8 cellular contexts compared by ENCODE assay signal in the genomic region with DNA sequence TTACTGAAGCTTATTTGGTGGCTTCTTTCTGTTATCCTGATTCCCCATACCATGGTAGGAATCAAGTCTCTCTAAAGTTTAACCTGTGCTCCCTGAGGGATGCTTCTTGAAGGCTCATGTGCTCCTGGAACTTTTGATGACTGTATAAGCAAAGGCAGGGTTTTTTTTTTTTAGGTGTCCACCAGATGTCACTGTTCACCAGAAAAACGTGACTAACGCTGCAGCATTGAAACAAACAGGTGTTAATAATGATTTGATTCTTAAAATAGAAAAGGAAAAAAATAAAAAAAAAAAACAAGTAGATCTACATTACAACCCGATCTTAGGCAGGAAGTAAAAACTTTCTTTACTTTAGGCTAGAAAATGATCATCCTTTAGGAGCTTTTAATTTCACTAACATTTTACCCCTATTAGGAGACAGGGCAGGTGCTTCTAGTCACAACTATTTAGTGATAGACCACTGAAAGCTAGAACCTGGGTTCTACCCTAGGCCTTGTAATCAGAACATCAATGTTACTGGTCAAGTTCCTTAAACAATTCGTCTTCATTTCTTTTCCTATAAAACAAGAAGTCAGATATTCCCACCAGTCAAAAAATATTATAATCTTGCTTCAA.
DNase-seq lines count a peak whose midpoint lies in the region; ATAC-seq and TF ChIP-seq lines count a peak whose summit lies in the region.

No MANE protein-coding gene starts in this region.

- DNase-seq in activated CD4-positive, alpha-beta T cell treated with anti-CD3 and anti-CD28 coated beads, Interleukin-2, amount 10 ng/mL, durations not matched to agents 24 days and 14 days = peak; percentile 75
- no peak for DNase-seq in activated CD4-positive, alpha-beta T cell treated with anti-CD3 and anti-CD28 coated beads for 4 hours
- DNase-seq in NCI-H526 treated with DMSO at 0.1 percent for 48 hours (lab: John Stamatoyannopoulos, UW) = peak; percentile 67
- peak; percentile 56 to 65 for DNase-seq in cardiac fibroblast (ENCODE audit: low read depth in 2 of 2)
- DNase-seq in mesothelial cell of epicardium (ENCODE audit: low spot score in 2 of 2, unreplicated experiment in 2 of 2) = no peak
- no peak for DNase-seq in activated gamma-delta T cell treated with Interleukin-2 at 50 U/mL for 16 hours

- no peaks in the 10 kb centered on the region for H3K36me3 Mint-ChIP-seq in activated CD4-positive, alpha-beta T cell treated with anti-CD3 and anti-CD28 coated beads, Interleukin-2, amount 10 ng/mL, durations not matched to agents 24 days and 14 days (ENCODE audit: low read depth)
- H3K36me3 Mint-ChIP-seq in mesothelial cell of epicardium = no peaks in the 10 kb centered on the region

- ATAC-seq in GM19463 (IDR thresholded peaks at IDR 0.05; ENCODE audit: unreplicated experiment) (peak; percentile 73), HG03432 (IDR thresholded peaks at IDR 0.05; ENCODE audit: unreplicated experiment) (peak; percentile 84)

- no peak overlapping the region for H3K4me3 ChIP-seq in cardiac fibroblast (replicated peaks in 1 of 2; ENCODE audit: low read depth in 2 of 2, low read length in 2 of 2)

- no peak overlapping the region for H3K4me3 Mint-ChIP-seq in activated CD4-positive, alpha-beta T cell treated with anti-CD3 and anti-CD28 coated beads, Interleukin-2, amount 10 ng/mL, durations not matched to agents 24 days and 14 days
- no peak overlapping the region for H3K4me3 Mint-ChIP-seq in mesothelial cell of epicardium

- TF ChIP-seq CTCF in cardiac fibroblast (IDR thresholded peaks at IDR 0.05; ENCODE audit: low read depth, low read length) (peak; percentile 32), mesothelial cell of epicardium (IDR thresholded peaks at IDR 0.05; ENCODE audit: unreplicated experiment) (peak; percentile 64)

- no peaks in the 10 kb centered on the region for H3K9me3 Mint-ChIP-seq in activated CD4-positive, alpha-beta T cell treated with anti-CD3 and anti-CD28 coated beads, Interleukin-2, amount 10 ng/mL, durations not matched to agents 24 days and 14 days
- no peaks in the 10 kb centered on the region for H3K9me3 Mint-ChIP-seq in mesothelial cell of epicardium

- intact Hi-C loops in activated CD4-positive, alpha-beta T cell treated with anti-CD3 and anti-CD28 coated beads, Interleukin-2, amount 10 ng/mL, durations not matched to agents 24 days and 14 days (cut with micrococcal nuclease) = loop anchor here (5.0 kb wide), 1 partner anchor 1886 kb away; no protein-coding TSS in a partner anchor

- H3K4me1 Mint-ChIP-seq in activated CD4-positive, alpha-beta T cell treated with anti-CD3 and anti-CD28 coated beads, Interleukin-2, amount 10 ng/mL, durations not matched to agents 24 days and 14 days = no peaks in the 10 kb centered on the region
- peaks cover 50% of the 10 kb centered on the region for H3K4me1 Mint-ChIP-seq in mesothelial cell of epicardium

- no peak overlapping the region for H3K27ac Mint-ChIP-seq in activated CD4-positive, alpha-beta T cell treated with anti-CD3 and anti-CD28 coated beads, Interleukin-2, amount 10 ng/mL, durations not matched to agents 24 days and 14 days
- no peak overlapping the region for H3K27ac Mint-ChIP-seq in mesothelial cell of epicardium

- H3K27me3 Mint-ChIP-seq in activated CD4-positive, alpha-beta T cell treated with anti-CD3 and anti-CD28 coated beads, Interleukin-2, amount 10 ng/mL, durations not matched to agents 24 days and 14 days = no peaks in the 10 kb centered on the region
- no peaks in the 10 kb centered on the region for H3K27me3 Mint-ChIP-seq in mesothelial cell of epicardium (ENCODE audit: low read depth)

Comparison
In these comparisons a context has a peak if more than half of its experiments do, and no peak if none do; other contexts are left out.
1. DNase-seq: peak in activated CD4-positive, alpha-beta T cell treated with anti-CD3 and anti-CD28 coated beads, Interleukin-2, amount 10 ng/mL, durations not matched to agents 24 days and 14 days (single experiment), NCI-H526 treated with DMSO at 0.1 percent for 48 hours (single experiment) and cardiac fibroblast (2 of 2); none in activated CD4-positive, alpha-beta T cell treated with anti-CD3 and anti-CD28 coated beads for 4 hours (0 of 2), mesothelial cell of epicardium (0 of 2) and activated gamma-delta T cell treated with Interleukin-2 at 50 U/mL for 16 hours (single experiment).